ENCODE assay signal across 8 cellular contexts in the genomic region with DNA sequence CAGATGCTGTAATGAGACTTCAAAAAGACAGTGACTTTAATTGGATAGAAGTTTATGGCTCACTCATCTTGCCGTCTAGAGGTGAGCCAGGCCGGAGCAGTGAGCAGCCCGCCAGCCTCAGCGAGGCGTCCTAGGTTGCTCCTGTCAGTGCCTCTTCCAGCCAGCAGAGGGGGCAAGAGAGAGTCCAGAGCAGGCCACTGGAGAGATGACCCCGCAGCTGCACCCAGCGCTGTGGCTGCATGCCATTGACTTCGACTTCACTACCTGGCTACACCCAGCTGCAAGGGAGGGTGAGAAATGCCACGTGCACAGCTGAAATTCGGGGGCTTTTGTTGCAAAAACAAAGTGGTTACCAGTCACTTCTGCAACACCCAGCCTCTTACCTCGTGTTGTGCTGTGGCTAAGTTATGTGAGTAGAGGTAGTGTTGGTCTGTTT.
A peak's percentile ranks its signal among the peaks of the same experiment; 100 is the strongest.
DNase-seq lines count a peak whose midpoint lies in the region; ATAC-seq and TF ChIP-seq lines count a peak whose summit lies in the region.

No MANE protein-coding gene starts in this region.

- peaks cover 28% of the 10 kb centered on the region for H3K36me3 Mint-ChIP-seq in central memory CD8-positive, alpha-beta T cell (ENCODE audit: insufficient read depth)

- ATAC-seq in GM18867 (IDR thresholded peaks at IDR 0.05; ENCODE audit: unreplicated experiment) (peak; percentile 94), HG03045 (IDR thresholded peaks at IDR 0.05; ENCODE audit: unreplicated experiment) (peak; percentile 96)
- ATAC-seq in central memory CD8-positive, alpha-beta T cell (replicated peaks; ENCODE audit: extremely low read depth, poor library complexity, severe bottlenecking): peak; percentile 92

- no peaks in the 10 kb centered on the region for H3K27me3 Mint-ChIP-seq in central memory CD8-positive, alpha-beta T cell

- DNase-seq in AG10803 (ENCODE audit: low read depth) (peak; percentile 65), NCI-H2107 treated with DMSO at 0.1 percent for 48 hours (lab: John Stamatoyannopoulos, UW; ENCODE audit: unreplicated experiment) (peak; percentile 88), left kidney (ENCODE audit: low read depth, low spot score) (peak; percentile 94)
- DNase-seq in activated CD4-positive, CD25-positive, alpha-beta regulatory T cell treated with anti-CD3 and anti-CD28 coated beads, Interleukin-2, amount 50 U/mL, for 16 hours (ENCODE audit: low read depth, low spot score): peak; percentile 51
- DNase-seq in central memory CD8-positive, alpha-beta T cell (ENCODE audit: low spot score in 2 of 2): peak; percentile 66 to 67
- peak; percentile 73 for DNase-seq in stimulated activated CD4-positive, alpha-beta T cell treated with anti-CD3 and anti-CD28 coated beads, Interleukin-4, amount 100 ng/mL, for 1 hour

- peak overlapping the region; percentile 61 for H3K27ac Mint-ChIP-seq in central memory CD8-positive, alpha-beta T cell (ENCODE audit: low read depth)

- peaks cover 12% of the 10 kb centered on the region for H3K4me1 Mint-ChIP-seq in central memory CD8-positive, alpha-beta T cell

- peak; percentile 98 for TF ChIP-seq CTCF in AG10803 (conservative IDR thresholded peaks at IDR 0.05; ENCODE audit: low read length)

- H3K4me3 Mint-ChIP-seq in central memory CD8-positive, alpha-beta T cell: no peak overlapping the region

- H3K9me3 Mint-ChIP-seq in central memory CD8-positive, alpha-beta T cell: no peaks in the 10 kb centered on the region

- no peak overlapping the region for H3K4me3 ChIP-seq in AG10803 (ENCODE audit: low read length)
